In genomic region chr2:173402405-173402974, GRCh38 we compare ENCODE assay signal across 8 cellular contexts. TPM values are rescaled to one million over a fixed set of nuclear protein-coding genes. Genes with fewer than 3 reads are reported as not detected.
DNase-seq lines count a peak whose midpoint lies in the region; ATAC-seq and TF ChIP-seq lines count a peak whose summit lies in the region.

No MANE protein-coding gene starts in this region.

- intact Hi-C loops in posterior vena cava (cut with DNase I): loop anchor here (5.0 to 10.0 kb wide), 3 partner anchors 642 to 942 kb away; no protein-coding TSS in a partner anchor
- intact Hi-C loops in upper lobe of right lung (cut with DNase I): no loop called here

- H3K36me3 ChIP-seq in cardiac muscle cell (no peaks in the 10 kb centered on the region), upper lobe of right lung (no peaks in the 10 kb centered on the region)

- H3K27ac Mint-ChIP-seq in activated naive CD4-positive, alpha-beta T cell treated with anti-CD3 and anti-CD28 coated beads, Interleukin-2, amount 50 U/mL, for 72 hours: no peak overlapping the region

- no peaks in the 10 kb centered on the region for H3K9me3 ChIP-seq in cardiac muscle cell (ENCODE audit: low read depth)
- no peaks in the 10 kb centered on the region for H3K9me3 ChIP-seq in upper lobe of right lung

- ATAC-seq in GM21447 (IDR thresholded peaks at IDR 0.05; ENCODE audit: unreplicated experiment) (peak; percentile 67), SK-N-SH treated with all-trans-retinoic acid at 6 μM for 48 hours (peak; percentile 98), upper lobe of right lung (peak; percentile 97)
- ATAC-seq in activated naive CD4-positive, alpha-beta T cell treated with anti-CD3 and anti-CD28 coated beads, Interleukin-2, amount 50 U/mL, for 72 hours: peak; percentile 90 to 95

- no peaks in the 10 kb centered on the region for H3K9me3 Mint-ChIP-seq in activated naive CD4-positive, alpha-beta T cell treated with anti-CD3 and anti-CD28 coated beads, Interleukin-2, amount 50 U/mL, for 72 hours

- H3K36me3 Mint-ChIP-seq in activated naive CD4-positive, alpha-beta T cell treated with anti-CD3 and anti-CD28 coated beads, Interleukin-2, amount 50 U/mL, for 72 hours: no peaks in the 10 kb centered on the region

- H3K27ac ChIP-seq in cardiac muscle cell (no peak overlapping the region), upper lobe of right lung (no peak overlapping the region)

- peak overlapping the region; percentile 16 for H3K4me3 ChIP-seq in cardiac muscle cell
- H3K4me3 ChIP-seq in upper lobe of right lung: no peak overlapping the region

- H3K4me1 ChIP-seq in cardiac muscle cell (ENCODE audit: low read depth): peaks cover 31% of the 10 kb centered on the region
- H3K4me1 ChIP-seq in upper lobe of right lung: no peaks in the 10 kb centered on the region

- DNase-seq in CD1c-positive myeloid dendritic cell (ENCODE audit: extremely low spot score) (peak; percentile 84), NAMALWA (ENCODE audit: low spot score) (peak; percentile 91), cardiac muscle cell (ENCODE audit: low read depth in 1 of 2, low spot score in 1 of 2) (peak; percentile 90 to 93), posterior vena cava (ENCODE audit: low spot score) (peak; percentile 89), upper lobe of right lung (peak; percentile 82)
- peak; percentile 62 to 82 for DNase-seq in activated naive CD4-positive, alpha-beta T cell treated with anti-CD3 and anti-CD28 coated beads, Interleukin-2, amount 50 U/mL, for 72 hours (ENCODE audit: low spot score in 2 of 2)

- H3K27me3 ChIP-seq in cardiac muscle cell (no peaks in the 10 kb centered on the region), upper lobe of right lung (peaks cover 55% of the 10 kb centered on the region)

- TF ChIP-seq CTCF in cardiac muscle cell (IDR thresholded peaks at IDR 0.05; ENCODE audit: low read depth, low read length) (peak; percentile 86), upper lobe of right lung (IDR thresholded peaks at IDR 0.05) (peak; percentile 78)

TF ChIP-seq in SK-N-SH treated with all-trans-retinoic acid at 6 μM for 48 hours, 23 proteins besides CTCF, POLR2A, EP300 and RAD21:
- TF ChIP-seq POU6F1 (CRISPR knock-in tag; IDR thresholded peaks at IDR 0.05; ENCODE audit: borderline replicate concordance, low read depth) (no peak), ZNF70 (CRISPR knock-in tag; IDR thresholded peaks at IDR 0.05) (0 out of 2 replicates have a peak, but pooled peaks have one; percentile 8)
TF ChIP-seq in SK-N-SH treated with all-trans-retinoic acid at 6 μM for 48 hours: peak in this region for 1.

RNA-seq across cellular contexts. Expression of gene CDCA7, which starts 47.8 kb away (rescaled TPM):
- total RNA-seq in activated naive CD4-positive, alpha-beta T cell treated with anti-CD3 and anti-CD28 coated beads, Interleukin-2, amount 50 U/mL, for 72 hours: 10 to 100 TPM; 18.1 to 82.5 TPM
- total RNA-seq in cardiac muscle cell: 24.2 and 27.7 TPM in 2 replicates
- 28.6 and 42.3 TPM in 2 replicates for polyA plus RNA-seq in cardiac muscle cell
- total RNA-seq in posterior vena cava: under 1 TPM; 0.33 to 0.83 TPM
- total RNA-seq in upper lobe of right lung: 4.1 TPM
